Comparison of ENCODE assay signal across 7 cellular contexts in genomic region chr4:75940692-75941253, GRCh38. TPM values are rescaled to one million over a fixed set of nuclear protein-coding genes. Genes with fewer than 3 reads are reported as not detected.
A peak's percentile ranks its signal among the peaks of the same experiment; 100 is the strongest.
DNase-seq lines count a peak whose midpoint lies in the region; ATAC-seq, FAIRE-seq and TF ChIP-seq lines count a peak whose summit lies in the region.

TSS of gene NAAA (minus strand) at chr4:75941013. CDS start at chr4:75940949, 64 bp downstream.

- H3K27me3 Mint-ChIP-seq in WTC11 (ENCODE audit: low read depth), result peaks cover 16% of the 10 kb centered on the region; the same call in 1 of the 2 replicates

- H3K36me3 Mint-ChIP-seq in WTC11, result no peaks in the 10 kb centered on the region; the same call in 1 of the 2 replicates

- DNase-seq in NCI-H1092 (lab: John Stamatoyannopoulos, UW), result peak; percentile 36
- peak; percentile 81 for DNase-seq in WTC11 (ENCODE audit: low spot score)
- peak; percentile 63 for DNase-seq in bronchial epithelial cell (ENCODE audit: low read depth)
- DNase-seq in iris pigment epithelial cell (ENCODE audit: low read depth), result peak; percentile 64
- DNase-seq in stimulated activated CD4-positive, alpha-beta T cell treated with anti-CD3 and anti-CD28 coated beads, Interleukin-12 subunit alpha, Interleukin-12 subunit beta, amount 100 ng/mL, for 48 hours (ENCODE audit: low read depth in 2 of 3, low spot score in 1 of 3), result peak; percentile 55 to 77 (median 56)

- H3K27me3 ChIP-seq in bronchial epithelial cell (ENCODE audit: control insufficient read depth, insufficient read depth, low read length), result no peaks in the 10 kb centered on the region

- H3K27ac Mint-ChIP-seq in WTC11, result no peak within 1 kb of the TSS

- H3K4me1 Mint-ChIP-seq in WTC11, result peaks cover 22% of the 10 kb centered on the region

- CTCF ChIA-PET in WTC11 (lab: Charles Lee), result interaction anchor here (1.6 to 4.9 kb wide), 6 partner anchors 25 to 146 kb away, joined by 4 to 37 read pairs (median 9); partner anchors contain the start of gene SDAD1

- no peak for FAIRE-seq in bronchial epithelial cell (lab: Jason Lieb, UNC)

- POLR2A ChIA-PET in WTC11 (lab: Charles Lee), result interaction anchor here (0.9 to 1.2 kb wide), 2 partner anchors 69 to 144 kb away, joined by 3 read pairs; no protein-coding TSS in a partner anchor

- TF ChIP-seq CTCF in WTC11 (IDR thresholded peaks at IDR 0.05), result no peak
- peak; percentile 59 for TF ChIP-seq CTCF in bronchial epithelial cell (IDR thresholded peaks at IDR 0.05; ENCODE audit: insufficient read depth, low read length, severe bottlenecking)

- H3K4me3 ChIP-seq in bronchial epithelial cell (ENCODE audit: low read depth, low read length), result peak within 1 kb of the TSS; percentile 86

- H3K9me3 Mint-ChIP-seq in WTC11, result no peaks in the 10 kb centered on the region

- peak; percentile 54 for TF ChIP-seq POLR2A in GM15510 (IDR thresholded peaks at IDR 0.05; ENCODE audit: borderline replicate concordance, extremely low read depth, insufficient read length)

- H3K4me3 Mint-ChIP-seq in WTC11, result peak within 1 kb of the TSS; percentile 92

- H3K36me3 ChIP-seq in bronchial epithelial cell (ENCODE audit: control insufficient read depth, insufficient read depth, low read length), result no peaks in the 10 kb centered on the region

- ATAC-seq in HG02610 (IDR thresholded peaks at IDR 0.05; ENCODE audit: unreplicated experiment) (peak; percentile 86), WTC11 (peak; percentile 77)

TF ChIP-seq in WTC11, 78 proteins besides CTCF, POLR2A, EP300 and RAD21 (continues in another document):
- no peak for TF ChIP-seq ATF3 (CRISPR knock-in tag; conservative IDR thresholded peaks at IDR 0.05)
- no peak for TF ChIP-seq SMAD4 (CRISPR knock-in tag; IDR thresholded peaks at IDR 0.05)
- no peak; the same call in 1 of the 2 replicates for TF ChIP-seq SP1 (CRISPR knock-in tag; conservative IDR thresholded peaks at IDR 0.05)
- TF ChIP-seq, protein P1, sequence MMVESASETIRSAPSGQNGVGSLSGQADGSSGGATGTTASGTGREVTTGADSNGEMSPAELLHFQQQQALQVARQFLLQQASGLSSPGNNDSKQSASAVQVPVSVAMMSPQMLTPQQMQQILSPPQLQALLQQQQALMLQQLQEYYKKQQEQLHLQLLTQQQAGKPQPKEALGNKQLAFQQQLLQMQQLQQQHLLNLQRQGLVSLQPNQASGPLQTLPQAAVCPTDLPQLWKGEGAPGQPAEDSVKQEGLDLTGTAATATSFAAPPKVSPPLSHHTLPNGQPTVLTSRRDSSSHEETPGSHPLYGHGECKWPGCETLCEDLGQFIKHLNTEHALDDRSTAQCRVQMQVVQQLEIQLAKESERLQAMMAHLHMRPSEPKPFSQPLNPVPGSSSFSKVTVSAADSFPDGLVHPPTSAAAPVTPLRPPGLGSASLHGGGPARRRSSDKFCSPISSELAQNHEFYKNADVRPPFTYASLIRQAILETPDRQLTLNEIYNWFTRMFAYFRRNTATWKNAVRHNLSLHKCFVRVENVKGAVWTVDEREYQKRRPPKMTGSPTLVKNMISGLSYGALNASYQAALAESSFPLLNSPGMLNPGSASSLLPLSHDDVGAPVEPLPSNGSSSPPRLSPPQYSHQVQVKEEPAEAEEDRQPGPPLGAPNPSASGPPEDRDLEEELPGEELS (CRISPR knock-in tag; IDR thresholded peaks at IDR 0.05), result no peak
- 0 out of 2 replicates have a peak, but pooled peaks have one; percentile 82 for TF ChIP-seq MLX (CRISPR knock-in tag; IDR thresholded peaks at IDR 0.05)
- no peak for TF ChIP-seq ZBTB21 (CRISPR knock-in tag; IDR thresholded peaks at IDR 0.05; ENCODE audit: borderline replicate concordance)
- no peak for TF ChIP-seq CDX4 (CRISPR knock-in tag; IDR thresholded peaks at IDR 0.05; ENCODE audit: borderline replicate concordance)
- no peak for TF ChIP-seq GTF2I (CRISPR knock-in tag; conservative IDR thresholded peaks at IDR 0.05)
- TF ChIP-seq, protein P2, sequence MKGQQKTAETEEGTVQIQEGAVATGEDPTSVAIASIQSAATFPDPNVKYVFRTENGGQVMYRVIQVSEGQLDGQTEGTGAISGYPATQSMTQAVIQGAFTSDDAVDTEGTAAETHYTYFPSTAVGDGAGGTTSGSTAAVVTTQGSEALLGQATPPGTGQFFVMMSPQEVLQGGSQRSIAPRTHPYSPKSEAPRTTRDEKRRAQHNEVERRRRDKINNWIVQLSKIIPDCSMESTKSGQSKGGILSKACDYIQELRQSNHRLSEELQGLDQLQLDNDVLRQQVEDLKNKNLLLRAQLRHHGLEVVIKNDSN (CRISPR knock-in tag; IDR thresholded peaks at IDR 0.05), result no peak
- no peak for TF ChIP-seq ZNF121 (CRISPR knock-in tag; IDR thresholded peaks at IDR 0.05)
- TF ChIP-seq, protein P3, sequence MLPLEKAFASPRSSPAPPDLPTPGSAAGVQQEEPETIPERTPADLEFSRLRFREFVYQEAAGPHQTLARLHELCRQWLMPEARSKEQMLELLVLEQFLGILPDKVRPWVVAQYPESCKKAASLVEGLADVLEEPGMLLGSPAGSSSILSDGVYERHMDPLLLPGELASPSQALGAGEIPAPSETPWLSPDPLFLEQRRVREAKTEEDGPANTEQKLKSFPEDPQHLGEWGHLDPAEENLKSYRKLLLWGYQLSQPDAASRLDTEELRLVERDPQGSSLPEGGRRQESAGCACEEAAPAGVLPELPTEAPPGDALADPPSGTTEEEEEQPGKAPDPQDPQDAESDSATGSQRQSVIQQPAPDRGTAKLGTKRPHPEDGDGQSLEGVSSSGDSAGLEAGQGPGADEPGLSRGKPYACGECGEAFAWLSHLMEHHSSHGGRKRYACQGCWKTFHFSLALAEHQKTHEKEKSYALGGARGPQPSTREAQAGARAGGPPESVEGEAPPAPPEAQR (CRISPR knock-in tag; IDR thresholded peaks at IDR 0.05), result no peak
- no peak for TF ChIP-seq PRDM15 (CRISPR knock-in tag; IDR thresholded peaks at IDR 0.05)
- TF ChIP-seq, protein P4, sequence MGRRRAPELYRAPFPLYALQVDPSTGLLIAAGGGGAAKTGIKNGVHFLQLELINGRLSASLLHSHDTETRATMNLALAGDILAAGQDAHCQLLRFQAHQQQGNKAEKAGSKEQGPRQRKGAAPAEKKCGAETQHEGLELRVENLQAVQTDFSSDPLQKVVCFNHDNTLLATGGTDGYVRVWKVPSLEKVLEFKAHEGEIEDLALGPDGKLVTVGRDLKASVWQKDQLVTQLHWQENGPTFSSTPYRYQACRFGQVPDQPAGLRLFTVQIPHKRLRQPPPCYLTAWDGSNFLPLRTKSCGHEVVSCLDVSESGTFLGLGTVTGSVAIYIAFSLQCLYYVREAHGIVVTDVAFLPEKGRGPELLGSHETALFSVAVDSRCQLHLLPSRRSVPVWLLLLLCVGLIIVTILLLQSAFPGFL (CRISPR knock-in tag; IDR thresholded peaks at IDR 0.05; ENCODE audit: borderline replicate concordance), result no peak
- TF ChIP-seq ESRRA (CRISPR knock-in tag; IDR thresholded peaks at IDR 0.05; ENCODE audit: borderline replicate concordance), result 0 out of 2 replicates have a peak, but pooled peaks have one; percentile 75
- TF ChIP-seq RELA (CRISPR knock-in tag; IDR thresholded peaks at IDR 0.05; ENCODE audit: borderline replicate concordance), result peak; percentile 60
- TF ChIP-seq TP53 (CRISPR knock-in tag; IDR thresholded peaks at IDR 0.05), result no peak
- no peak for TF ChIP-seq ZNF317 (CRISPR knock-in tag; IDR thresholded peaks at IDR 0.05; ENCODE audit: borderline replicate concordance, low read depth)

RNA-seq across cellular contexts. Expression of gene NAAA, which starts in this region (rescaled TPM):
- total RNA-seq in WTC11 (2021) (7.1 to 9.0 TPM (median 8.2 TPM) in 3 replicates), bronchial epithelial cell (13.4 and 26.9 TPM in 2 replicates)

Comparison
In these comparisons a context has a peak if more than half of its experiments do, and no peak if none do; other contexts are left out.
1. Peak in every context shown above with its lines: DNase-seq, ATAC-seq and H3K4me3 ChIP-seq.